Comparison of ENCODE assay signal across 9 cellular contexts in the genomic region with DNA sequence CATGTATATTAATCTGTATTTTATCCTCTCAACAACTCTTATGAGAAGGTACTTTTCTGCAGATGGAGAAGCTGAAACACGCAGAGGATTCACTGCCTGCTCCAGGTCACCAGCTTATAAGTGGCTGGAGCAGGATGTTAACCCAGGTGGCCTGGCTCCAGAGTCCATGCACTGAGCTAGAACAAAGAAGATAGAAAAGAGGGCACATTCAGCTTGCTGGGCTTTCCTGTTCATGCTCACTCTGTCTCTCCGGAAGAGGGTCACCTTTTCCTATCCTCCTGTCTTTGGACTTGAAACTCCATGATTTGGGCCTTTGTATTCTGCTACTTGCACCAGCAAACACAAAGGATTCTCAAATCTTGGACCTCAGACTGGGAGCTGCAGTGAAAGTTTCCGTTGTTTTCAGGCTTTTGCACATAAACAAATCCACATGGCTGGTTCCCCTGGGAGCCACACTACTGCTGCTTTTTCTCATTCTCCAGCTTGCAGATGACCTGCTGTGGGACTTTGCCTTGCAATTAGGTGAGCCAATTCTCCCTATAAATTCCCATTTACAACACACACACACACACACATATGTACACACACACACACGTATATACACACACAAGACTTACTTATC.
A peak's percentile ranks its signal among the peaks of the same experiment; 100 is the strongest.
DNase-seq lines count a peak whose midpoint lies in the region; ATAC-seq, FAIRE-seq and TF ChIP-seq lines count a peak whose summit lies in the region.
"Had no signal": no experiment of that assay in that cellular context is flagged by ENCODE, and none has a peak within 500 bp of the region (broad histone marks: within the 10 kb centered on the region; RNA-seq: fewer than 3 reads in every experiment).

No MANE protein-coding gene starts in this region.

- TSS peak; percentile 62 for BruUV-seq in GM12878 (replicated peaks; lab: Mats Ljungman, UMichigan)

- H3K9me2 ChIP-seq in MM.1S (replicated peaks; ENCODE audit: insufficient read depth, low read length): no peaks in the 10 kb centered on the region
- H3K9me2 ChIP-seq in neural cell (ENCODE audit: insufficient read depth, low read length): no peaks in the 10 kb centered on the region

- FAIRE-seq in GM12878 (lab: Jason Lieb, UNC): no peak

- H3K9ac ChIP-seq in MM.1S (ENCODE audit: low read length): peak overlapping the region; percentile 71; the same call in 1 of the 2 replicates
- H3K9ac ChIP-seq in GM12878 (ENCODE audit: control insufficient read depth, insufficient read depth, low read length): peak overlapping the region; percentile 93
- peak overlapping the region; percentile 78 for H3K9ac ChIP-seq in neural cell (ENCODE audit: low read length)

- TF ChIP-seq CTCF in GM12864 (IDR thresholded peaks at IDR 0.05; ENCODE audit: low read depth, low read length, missing control alignments): no peak
- TF ChIP-seq CTCF in MM.1S (IDR thresholded peaks at IDR 0.05; ENCODE audit: low read length): no peak
- TF ChIP-seq CTCF in GM12878 (IDR thresholded peaks at IDR 0.05 in 2 of 3, conservative IDR thresholded peaks at IDR 0.05 in 1 of 3; ENCODE audit: control insufficient read depth in 2 of 3, extremely low read depth in 1 of 3, insufficient read depth in 1 of 3, low read depth in 3 of 3, low read length in 3 of 3): no peak
- no peak for TF ChIP-seq CTCF in neural cell (IDR thresholded peaks at IDR 0.05; ENCODE audit: poor library complexity, severe bottlenecking)

- peaks cover 12% of the 10 kb centered on the region; the same call in 1 of the 2 replicates for H3K4me1 ChIP-seq in MM.1S (ENCODE audit: low read length)
- no peaks in the 10 kb centered on the region; the same call in 1 of the 2 replicates for H3K4me1 ChIP-seq in GM12878 (ENCODE audit: control insufficient read depth, insufficient read depth, low read length)

- RAD21 ChIA-PET in GM12878 (lab: Charles Lee; ENCODE audit: unreplicated experiment): interaction anchor here (0.6 to 1.9 kb wide), 11 partner anchors 26 to 883 kb away, joined by 3 to 9 read pairs (median 5); no protein-coding TSS in a partner anchor

- H2AFZ ChIP-seq in MM.1S (ENCODE audit: low read length) (peak overlapping the region; percentile 86), GM12878 (ENCODE audit: control insufficient read depth, low read depth, low read length) (peak overlapping the region; percentile 63), neural cell (ENCODE audit: low read depth, low read length) (peak overlapping the region; percentile 42)

- POLR2A ChIA-PET in GM12878 (lab: Charles Lee): interaction anchor here (0.5 kb wide), 1 partner anchor 363 kb away, joined by 7 read pairs; no protein-coding TSS in a partner anchor

- SMC1A ChIA-PET in GM12878 (lab: Charles Lee; ENCODE audit: uncharacterized antibody, unreplicated experiment): interaction anchor here (0.9 to 1.9 kb wide), 10 partner anchors 43 to 331 kb away, joined by 3 to 9 read pairs (median 4); no protein-coding TSS in a partner anchor

- intact Hi-C loops in GM12878 (cut with micrococcal nuclease; ENCODE audit: unreplicated experiment): loop anchor here (2.0 to 5.0 kb wide), 3 partner anchors 45 to 210 kb away; no protein-coding TSS in a partner anchor

- H3K4me3 ChIP-seq in GM12864 (ENCODE audit: low read depth, low read length) (peak overlapping the region; percentile 96), MM.1S (ENCODE audit: low read length) (peak overlapping the region; percentile 67; the same call in 1 of the 2 replicates), GM12878 (peak overlapping the region; percentile 83), neural cell (ENCODE audit: low read length) (peak overlapping the region; percentile 87)

- H3K9me3 ChIP-seq in MM.1S (replicated peaks; ENCODE audit: insufficient read depth, low read length): no peaks in the 10 kb centered on the region
- H3K9me3 ChIP-seq in GM12878 (replicated peaks; ENCODE audit: control insufficient read depth, insufficient read depth, low read length): no peaks in the 10 kb centered on the region
- no peaks in the 10 kb centered on the region for H3K9me3 ChIP-seq in neural cell (ENCODE audit: low read length)

- 11% methylated on average over 4 of the region's 4 CpGs for WGBS in GM12878 (ENCODE audit: insufficient coverage, insufficient replicate concordance, low lambda C conversion rate, missing lambda C conversion rate)

- no peak for DNase-seq in GM12864 (ENCODE audit: low read depth)
- no peak for DNase-seq in MM.1S
- no peak for DNase-seq in GM12878 (ENCODE audit: low read depth, low spot score)
- DNase-seq in putamen (ENCODE audit: low spot score): no peak
- DNase-seq: cortex of kidney had no signal

- CTCF ChIA-PET in GM12878 (lab: Yijun Ruan, JAX): interaction anchor here (0.6 to 2.7 kb wide), 30 partner anchors 9 to 332 kb away, joined by 3 to 19 read pairs (median 4); no protein-coding TSS in a partner anchor

- TF ChIP-seq RAD21 in GM12878 (IDR thresholded peaks at IDR 0.05; ENCODE audit: insufficient read depth, low read depth, low read length) (no peak), neural cell (conservative IDR thresholded peaks at IDR 0.05) (no peak)

- H4K20me1 ChIP-seq in MM.1S (ENCODE audit: insufficient read depth, low read length): no peaks in the 10 kb centered on the region
- peaks cover 2% of the 10 kb centered on the region; the same call in 1 of the 2 replicates for H4K20me1 ChIP-seq in GM12878 (ENCODE audit: control insufficient read depth, insufficient read depth)
- no peaks in the 10 kb centered on the region for H4K20me1 ChIP-seq in neural cell (ENCODE audit: insufficient read depth)

- H3K27me3 ChIP-seq in MM.1S (replicated peaks; ENCODE audit: insufficient read depth, low read length) (no peaks in the 10 kb centered on the region), GM12878 (replicated peaks in 1 of 2; ENCODE audit: control insufficient read depth in 2 of 2, insufficient read depth in 2 of 2, low read length in 1 of 2) (no peaks in the 10 kb centered on the region), neural cell (ENCODE audit: insufficient read depth, low read depth, low read length) (no peaks in the 10 kb centered on the region)

- H3F3A ChIP-seq in MM.1S (ENCODE audit: insufficient read depth, low read length): no peaks in the 10 kb centered on the region
- H3F3A ChIP-seq in neural cell (ENCODE audit: insufficient read depth, low read length, poor library complexity, severe bottlenecking): no peaks in the 10 kb centered on the region

- H3K36me3 ChIP-seq in MM.1S (replicated peaks; ENCODE audit: insufficient read depth, low read length) (no peaks in the 10 kb centered on the region), GM12878 (ENCODE audit: control insufficient read depth in 2 of 2, insufficient read depth in 2 of 2, low read length in 1 of 2) (no peaks in the 10 kb centered on the region), neural cell (ENCODE audit: insufficient read depth, low read length) (no peaks in the 10 kb centered on the region)

- ATAC-seq in GM12878 (no peak), HG02798 (IDR thresholded peaks at IDR 0.05; ENCODE audit: poor library complexity, unreplicated experiment) (no peak), HG02840 (IDR thresholded peaks at IDR 0.05; ENCODE audit: low FRiP score, unreplicated experiment) (no peak), HG03039 (IDR thresholded peaks at IDR 0.05; ENCODE audit: unreplicated experiment) (no peak)

- peak overlapping the region; percentile 43; the same call in 1 of the 2 replicates for H3K4me2 ChIP-seq in MM.1S (ENCODE audit: low read depth, low read length)
- H3K4me2 ChIP-seq in GM12878 (ENCODE audit: control insufficient read depth, insufficient read depth): peak overlapping the region; percentile 72
- peak overlapping the region; percentile 30 for H3K4me2 ChIP-seq in neural cell (ENCODE audit: low read length)

- no peak overlapping the region for H3K27ac ChIP-seq in MM.1S (ENCODE audit: low read length)
- peak overlapping the region; percentile 34 for H3K27ac ChIP-seq in GM12878 (ENCODE audit: control insufficient read depth, insufficient read depth)
- H3K27ac ChIP-seq in neural cell (ENCODE audit: low read length): no peak overlapping the region

- no peak for TF ChIP-seq POLR2A in GM12878 (IDR thresholded peaks at IDR 0.05; ENCODE audit: low read depth, low read length)

- TF ChIP-seq EP300 in GM12878 (IDR thresholded peaks at IDR 0.05; ENCODE audit: borderline replicate concordance in 1 of 2, control insufficient read depth in 1 of 2, low read depth in 2 of 2, low read length in 2 of 2) (no peak), neural cell (conservative IDR thresholded peaks at IDR 0.05; ENCODE audit: poor library complexity, severe bottlenecking) (no peak)

- in situ Hi-C loops in GM12878 (cut with MboI): loop anchor here (5.0 kb wide), 1 partner anchor 85 kb away; no protein-coding TSS in a partner anchor

- H3K79me2 ChIP-seq in MM.1S (ENCODE audit: low read length) (peaks cover 43% of the 10 kb centered on the region), GM12878 (ENCODE audit: control insufficient read depth, insufficient read depth, low read length) (peaks cover 48% of the 10 kb centered on the region), neural cell (replicated peaks; ENCODE audit: insufficient read depth, low read length) (peaks cover 41% of the 10 kb centered on the region)

TF ChIP-seq in GM12878, 131 proteins besides CTCF, POLR2A, EP300 and RAD21 (continues in another document):
- TF ChIP-seq CBX5 (IDR thresholded peaks at IDR 0.05; ENCODE audit: low read depth) (no peak), BRCA1 (IDR thresholded peaks at IDR 0.05; ENCODE audit: low read depth, low read length) (no peak), SMAD5 (IDR thresholded peaks at IDR 0.05; ENCODE audit: low read depth) (0 out of 2 replicates have a peak, but pooled peaks have one; percentile 2), MXI1 (IDR thresholded peaks at IDR 0.05; ENCODE audit: low read depth, low read length) (no peak), CBFB (IDR thresholded peaks at IDR 0.05; ENCODE audit: low read depth) (no peak)
- TF ChIP-seq, protein P1, sequence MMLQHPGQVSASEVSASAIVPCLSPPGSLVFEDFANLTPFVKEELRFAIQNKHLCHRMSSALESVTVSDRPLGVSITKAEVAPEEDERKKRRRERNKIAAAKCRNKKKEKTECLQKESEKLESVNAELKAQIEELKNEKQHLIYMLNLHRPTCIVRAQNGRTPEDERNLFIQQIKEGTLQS (IDR thresholded peaks at IDR 0.05; ENCODE audit: borderline replicate concordance, extremely low read depth, low read depth, low read length): no peak

TF ChIP-seq in neural cell, 6 proteins besides CTCF, POLR2A, EP300 and RAD21 (continues in another document):
- no peak for TF ChIP-seq TAF1 (IDR thresholded peaks at IDR 0.05; ENCODE audit: low read depth)
- TF ChIP-seq POLR2AphosphoS5 (IDR thresholded peaks at IDR 0.05): no peak
- TF ChIP-seq MXI1 (conservative IDR thresholded peaks at IDR 0.05; ENCODE audit: poor library complexity, severe bottlenecking): no peak
- TF ChIP-seq SMC3 (conservative IDR thresholded peaks at IDR 0.05; ENCODE audit: poor library complexity): no peak
- no peak for TF ChIP-seq EZH2 (IDR thresholded peaks at IDR 0.05; ENCODE audit: borderline replicate concordance, insufficient read depth, low read length, poor library complexity, severe bottlenecking)
